8 cellular contexts compared by ENCODE assay signal in the genomic region with DNA sequence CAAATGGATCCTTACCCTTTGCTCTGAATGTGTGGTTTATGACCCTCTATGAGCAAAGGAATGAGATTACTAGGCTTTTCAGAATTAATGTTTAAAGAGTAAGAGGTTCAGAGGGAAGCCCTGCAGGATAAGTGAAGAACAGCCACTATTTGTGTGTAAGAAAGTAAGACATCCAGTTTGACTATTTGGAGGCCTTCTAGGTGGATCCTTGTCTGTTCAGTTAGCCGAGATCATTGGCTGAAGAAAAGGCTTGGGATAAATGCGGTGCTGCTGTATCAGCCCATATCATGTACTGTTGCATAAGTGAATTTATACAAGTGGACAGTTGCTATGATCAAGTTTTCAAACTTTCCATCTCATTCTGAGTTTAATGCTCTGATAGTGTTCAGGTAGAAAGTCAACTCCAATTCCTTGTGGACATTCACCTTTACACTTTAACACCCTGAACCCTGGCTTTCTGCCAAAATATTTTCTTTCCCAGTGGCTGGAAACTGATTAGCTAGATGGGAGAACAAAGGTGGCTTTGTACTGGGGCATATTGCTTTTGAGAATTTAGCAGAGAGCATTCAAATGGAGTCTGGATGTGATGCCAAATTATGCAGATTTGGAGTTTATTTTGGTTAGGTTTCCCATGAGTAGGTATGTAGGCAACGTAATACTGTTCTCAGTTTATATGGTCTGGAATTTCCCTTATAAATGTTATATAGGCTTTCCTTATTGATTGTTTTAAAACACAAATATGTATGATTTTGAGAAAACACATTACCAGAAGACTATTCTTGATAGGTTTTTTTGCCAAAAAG. TPM values are rescaled to one million over a fixed set of nuclear protein-coding genes. Genes with fewer than 3 reads are reported as not detected.
DNase-seq lines count a peak whose midpoint lies in the region; ATAC-seq and TF ChIP-seq lines count a peak whose summit lies in the region.

No MANE protein-coding gene starts in this region.

- H3K27me3 Mint-ChIP-seq in MCF 10A (ENCODE audit: insufficient read depth, unreplicated experiment) (no peaks in the 10 kb centered on the region), neural progenitor cell (ENCODE audit: insufficient read depth, low read depth) (no peaks in the 10 kb centered on the region), CD14-positive monocyte (ENCODE audit: low read depth in 3 of 3) (no peaks in the 10 kb centered on the region)

- no peak overlapping the region for H3K4me2 ChIP-seq in neural progenitor cell
- H3K4me2 ChIP-seq in OCI-LY7 (ENCODE audit: low read length), result no peak overlapping the region

- H3F3A ChIP-seq in neural progenitor cell (ENCODE audit: low read depth), result peaks cover 55% of the 10 kb centered on the region

- TF ChIP-seq RAD21 in Ishikawa (IDR thresholded peaks at IDR 0.05; ENCODE audit: low read depth), result no peak

- ATAC-seq in GM21576 (IDR thresholded peaks at IDR 0.05; ENCODE audit: unreplicated experiment), result no peak

- peaks cover 46% of the 10 kb centered on the region for H4K20me1 ChIP-seq in neural progenitor cell (ENCODE audit: low read depth)
- H4K20me1 ChIP-seq in OCI-LY7 (ENCODE audit: insufficient read depth, low read length), result 0 out of 2 replicates have a peak, but pooled peaks cover 3% of the 10 kb centered on the region

- peak; percentile 66 for DNase-seq in COLO829 (ENCODE audit: low spot score)
- no peak for DNase-seq in MCF 10A (ENCODE audit: unreplicated experiment)
- no peak for DNase-seq in neural progenitor cell (ENCODE audit: low spot score)
- no peak for DNase-seq in OCI-LY7 (ENCODE audit: low spot score)
- DNase-seq in NCI-H2227 (lab: John Stamatoyannopoulos, UW; ENCODE audit: unreplicated experiment), result no peak
- no peak for DNase-seq in CD14-positive monocyte (ENCODE audit: low spot score)

- peaks cover 11% of the 10 kb centered on the region for H3K4me1 Mint-ChIP-seq in MCF 10A (ENCODE audit: insufficient read depth, unreplicated experiment)
- peaks cover 26% of the 10 kb centered on the region for H3K4me1 Mint-ChIP-seq in neural progenitor cell
- H3K4me1 Mint-ChIP-seq in CD14-positive monocyte, result peaks cover 2% of the 10 kb centered on the region

- TF ChIP-seq CTCF in MCF 10A (IDR thresholded peaks at IDR 0.05; ENCODE audit: unreplicated experiment) (no peak), neural progenitor cell (IDR thresholded peaks at IDR 0.05) (no peak), OCI-LY7 (conservative IDR thresholded peaks at IDR 0.05; ENCODE audit: low read length) (no peak), CD14-positive monocyte (IDR thresholded peaks at IDR 0.05) (no peak)

- H3K9me2 ChIP-seq in OCI-LY7 (ENCODE audit: insufficient read depth, low read length), result no peaks in the 10 kb centered on the region

- H2AFZ ChIP-seq in neural progenitor cell (replicated peaks), result no peak overlapping the region
- no peak overlapping the region for H2AFZ ChIP-seq in OCI-LY7 (ENCODE audit: low read length)

- H3K27ac ChIP-seq in neural progenitor cell (peak overlapping the region; percentile 19), OCI-LY7 (ENCODE audit: low read depth, low read length, poor library complexity, severe bottlenecking) (no peak overlapping the region)

- no peak overlapping the region for H3K4me3 ChIP-seq in neural progenitor cell
- H3K4me3 ChIP-seq in OCI-LY7 (ENCODE audit: low read depth, low read length, poor library complexity, severe bottlenecking), result no peak overlapping the region

- H3K79me2 ChIP-seq in neural progenitor cell (ENCODE audit: low read depth) (peaks cover 80% of the 10 kb centered on the region), OCI-LY7 (ENCODE audit: insufficient read depth, low read depth, low read length) (no peaks in the 10 kb centered on the region)

- H3K27me3 ChIP-seq in neural progenitor cell, result no peaks in the 10 kb centered on the region

- H3K36me3 Mint-ChIP-seq in MCF 10A (ENCODE audit: insufficient read depth, unreplicated experiment) (peaks cover 40% of the 10 kb centered on the region), neural progenitor cell (peaks cover 6% of the 10 kb centered on the region), CD14-positive monocyte (no peaks in the 10 kb centered on the region)

- no TSS peak for BruUV-seq in MCF 10A (replicated peaks; lab: Mats Ljungman, UMichigan)
- no TSS peak for BruUV-seq in OCI-LY7 (replicated peaks; lab: Mats Ljungman, UMichigan)

- intact Hi-C loops in MCF 10A (cut with micrococcal nuclease) (loop anchor here (10.0 kb wide), 1 partner anchor 272 kb away; no protein-coding TSS in a partner anchor), OCI-LY7 (cut with micrococcal nuclease; ENCODE audit: unreplicated experiment) (loop anchor here (5.0 kb wide), 1 partner anchor 119 kb away; no protein-coding TSS in a partner anchor), CD14-positive monocyte (cut with micrococcal nuclease) (no loop called here)

- H3K27ac Mint-ChIP-seq in MCF 10A (ENCODE audit: low read depth, unreplicated experiment) (peak overlapping the region; percentile 69), neural progenitor cell (no peak overlapping the region), CD14-positive monocyte (no peak overlapping the region)

- H3K9ac ChIP-seq in neural progenitor cell, result no peak overlapping the region

- CTCF ChIA-PET in MCF 10A (lab: Yijun Ruan, JAX), result interaction anchor here (0.6 to 11.0 kb wide), 16 partner anchors 8 to 268 kb away, joined by 3 to 126 read pairs (median 8); no protein-coding TSS in a partner anchor
- CTCF ChIA-PET in OCI-LY7 (lab: Charles Lee; ENCODE audit: unreplicated experiment), result no interaction called here

- POLR2A ChIA-PET in MCF 10A (lab: Yijun Ruan, JAX), result interaction anchor here (0.7 to 12.6 kb wide), 8 partner anchors 8 to 159 kb away, joined by 3 to 168 read pairs (median 4); partner anchors contain the start of gene PARD6B
- POLR2A ChIA-PET in OCI-LY7 (lab: Charles Lee), result no interaction called here

- H3K4me3 Mint-ChIP-seq in MCF 10A (ENCODE audit: unreplicated experiment), result no peak overlapping the region
- no peak overlapping the region for H3K4me3 Mint-ChIP-seq in neural progenitor cell
- no peak overlapping the region for H3K4me3 Mint-ChIP-seq in CD14-positive monocyte

- H3K36me3 ChIP-seq in neural progenitor cell (peaks cover 15% of the 10 kb centered on the region), OCI-LY7 (ENCODE audit: insufficient read depth, low read length) (peaks cover 15% of the 10 kb centered on the region; the same call in 1 of the 2 replicates)

- peak; percentile 49; the same call in 1 of the 2 replicates for TF ChIP-seq EP300 in Ishikawa (IDR thresholded peaks at IDR 0.05; ENCODE audit: borderline replicate concordance)

- H3K9me3 Mint-ChIP-seq in MCF 10A (ENCODE audit: unreplicated experiment) (no peaks in the 10 kb centered on the region), neural progenitor cell (no peaks in the 10 kb centered on the region), CD14-positive monocyte (no peaks in the 10 kb centered on the region)

- H3K4me1 ChIP-seq in neural progenitor cell, result peaks cover 31% of the 10 kb centered on the region
- H3K4me1 ChIP-seq in OCI-LY7 (ENCODE audit: insufficient read depth, low read length, poor library complexity, severe bottlenecking), result no peaks in the 10 kb centered on the region

- no peaks in the 10 kb centered on the region for H3K9me3 ChIP-seq in neural progenitor cell (ENCODE audit: low read depth)
- no peaks in the 10 kb centered on the region for H3K9me3 ChIP-seq in OCI-LY7 (ENCODE audit: low read length)

TF ChIP-seq in Ishikawa, 13 proteins besides CTCF, POLR2A, EP300 and RAD21 (continues in another document):
- TF ChIP-seq NFIC (IDR thresholded peaks at IDR 0.05) (peak; percentile 90), CEBPB (IDR thresholded peaks at IDR 0.05) (0 out of 2 replicates have a peak, but pooled peaks have one; percentile 27), TEAD4 (IDR thresholded peaks at IDR 0.05) (peak; percentile 59), CREB1 (IDR thresholded peaks at IDR 0.05; ENCODE audit: low read depth) (no peak), REST (IDR thresholded peaks at IDR 0.05; ENCODE audit: low read depth) (no peak), TCF12 (IDR thresholded peaks at IDR 0.05; ENCODE audit: low read depth) (0 out of 2 replicates have a peak, but pooled peaks have one; percentile 24), EGR1 (IDR thresholded peaks at IDR 0.05) (no peak)

RNA-seq across cellular contexts. Expression of gene PARD6B, which starts 15.0 kb away (rescaled TPM):
- total RNA-seq in MCF 10A (2022) (5.3 and 5.8 TPM in 2 replicates), neural progenitor cell (ENCODE audit: low replicate concordance) (31.0 and 45.7 TPM in 2 replicates), OCI-LY7 (2022) (5.1 and 6.1 TPM in 2 replicates)
- 4.4 and 5.8 TPM in 2 replicates for total RNA-seq in OCI-LY7 (2014; rRNA removed; shearing (Covaris generic))
- under 1 TPM; 0.04 to 0.13 TPM for polyA plus RNA-seq in CD14-positive monocyte

RNA-seq across cellular contexts. Expression of gene BCAS4, which starts 48.5 kb away (rescaled TPM):
- total RNA-seq in MCF 10A (2022) (5.4 and 7.9 TPM in 2 replicates), neural progenitor cell (ENCODE audit: low replicate concordance) (15.3 and 24.1 TPM in 2 replicates), OCI-LY7 (2022) (166 and 173 TPM in 2 replicates)
- total RNA-seq in OCI-LY7 (2014; rRNA removed; shearing (Covaris generic)), result 128 and 181 TPM in 2 replicates
- 1 to 10 TPM in 1 of 2 donors, under 1 TPM in 1; 0.69 to 1.0 TPM for polyA plus RNA-seq in CD14-positive monocyte

RNA-seq across cellular contexts. Expression of gene RIPOR3, which starts 55.0 kb away (rescaled TPM):
- total RNA-seq in MCF 10A (2022) (not detected in 2 replicates), neural progenitor cell (ENCODE audit: low replicate concordance) (1.2 and 3.7 TPM in 2 replicates), OCI-LY7 (2022) (0.35 and 0.53 TPM in 2 replicates)
- total RNA-seq in OCI-LY7 (2014; rRNA removed; shearing (Covaris generic)), result not detected in 2 replicates
- not detected for polyA plus RNA-seq in CD14-positive monocyte

Comparison
In these comparisons a context has a peak if more than half of its experiments do, and no peak if none do; other contexts are left out.
1. intact Hi-C loops: an anchor here in MCF 10A (10.0 kb wide) and OCI-LY7 (5.0 kb wide); none called in CD14-positive monocyte.